ENCODE assay signal across 23 cellular contexts in genomic region chr1:118186026-118186425, GRCh38. TPM values are rescaled to one million over a fixed set of nuclear protein-coding genes. Genes with fewer than 3 reads are reported as not detected.
"Had no signal": no experiment of that assay in that cellular context is flagged by ENCODE, and none has a peak within 500 bp of the region (broad histone marks: within the 10 kb centered on the region; RNA-seq: fewer than 3 reads in every experiment).

No MANE protein-coding gene starts in this region.

- H3K36me3 ChIP-seq: brain microvascular endothelial cell, colonic mucosa, esophagus muscularis mucosa, gastroesophageal sphincter, heart right ventricle, tibial nerve had no signal

- DNase-seq: activated CD4-positive, alpha-beta T cell treated with anti-CD3 and anti-CD28 coated beads, Interleukin-2, amount 10 ng/mL, durations not matched to agents 7 days and 5 days; activated CD8-positive, alpha-beta T cell treated with anti-CD3 and anti-CD28 coated beads, Interleukin-2, amount 10 ng/mL, durations not matched to agents 7 days and 5 days; activated naive CD4-positive, alpha-beta T cell treated with anti-CD3 and anti-CD28 coated beads for 36 hours; activated T-cell treated with anti-CD3 and anti-CD28 coated beads, Interleukin-2, amount 50 U/mL, for 4 hours; anterior cingulate cortex; central memory CD4-positive, alpha-beta T cell; colonic mucosa; heart right ventricle; naive thymus-derived CD8-positive, alpha-beta T cell; occipital lobe; stimulated activated CD4-positive, alpha-beta T cell treated with anti-CD3 and anti-CD28 coated beads, Interleukin-12 subunit alpha, Interleukin-12 subunit beta, amount 100 ng/mL, for 4 hours; stimulated activated CD4-positive, alpha-beta T cell treated with anti-CD3 and anti-CD28 coated beads, Interleukin-1b, Interleukin-23, amount 100 ng/mL, for 48 hours; stimulated activated naive CD4-positive, alpha-beta T cell treated with Interleukin-2 at 50 U/mL for 16 hours; substantia nigra had no signal

- H3K27me3 Mint-ChIP-seq: activated CD4-positive, alpha-beta T cell treated with anti-CD3 and anti-CD28 coated beads, Interleukin-2, amount 10 ng/mL, durations not matched to agents 7 days and 5 days had no signal

- H3K27me3 ChIP-seq: brain microvascular endothelial cell, colonic mucosa, esophagus muscularis mucosa, gastroesophageal sphincter, tibial nerve had no signal

- H3K36me3 Mint-ChIP-seq: memory B cell had no signal

- H3K9me3 ChIP-seq: colonic mucosa, esophagus muscularis mucosa, gastroesophageal sphincter, tibial nerve had no signal

- H3K4me3 Mint-ChIP-seq: activated CD4-positive, alpha-beta T cell treated with anti-CD3 and anti-CD28 coated beads, Interleukin-2, amount 10 ng/mL, durations not matched to agents 7 days and 5 days; activated CD8-positive, alpha-beta T cell treated with anti-CD3 and anti-CD28 coated beads, Interleukin-2, amount 10 ng/mL, durations not matched to agents 7 days and 5 days; activated naive CD4-positive, alpha-beta T cell treated with anti-CD3 and anti-CD28 coated beads for 36 hours; activated T-cell treated with anti-CD3 and anti-CD28 coated beads, Interleukin-2, amount 50 U/mL, for 4 hours; memory B cell had no signal

- H3K27ac ChIP-seq: brain microvascular endothelial cell, colonic mucosa, esophagus muscularis mucosa, gastroesophageal sphincter, heart right ventricle, tibial nerve had no signal

- ATAC-seq: activated CD4-positive, CD25-positive, alpha-beta regulatory T cell treated with anti-CD3 and anti-CD28 coated beads, Interleukin-2, amount 50 U/mL, for 24 hours; activated T-cell treated with anti-CD3 and anti-CD28 coated beads, Interleukin-2, amount 50 U/mL, for 4 hours; gastroesophageal sphincter; naive thymus-derived CD8-positive, alpha-beta T cell had no signal

- H3K4me1 ChIP-seq: colonic mucosa had no signal

- H3K27ac Mint-ChIP-seq: activated CD4-positive, alpha-beta T cell treated with anti-CD3 and anti-CD28 coated beads, Interleukin-2, amount 10 ng/mL, durations not matched to agents 7 days and 5 days; activated CD8-positive, alpha-beta T cell treated with anti-CD3 and anti-CD28 coated beads, Interleukin-2, amount 10 ng/mL, durations not matched to agents 7 days and 5 days; activated naive CD4-positive, alpha-beta T cell treated with anti-CD3 and anti-CD28 coated beads for 36 hours; memory B cell; naive thymus-derived CD8-positive, alpha-beta T cell; T-helper 1 cell treated with Interleukin-12 subunit alpha and Interleukin-12 subunit beta and Interleukin-4 antibody, amounts not matched to agents 30 μg/mL and 1 μg/mL, for 36 hours had no signal

RNA-seq across cellular contexts. Expression of gene SPAG17, which starts 1.0 kb away (rescaled TPM):
- total RNA-seq: activated CD4-positive, alpha-beta T cell treated with anti-CD3 and anti-CD28 coated beads, Interleukin-2, amount 10 ng/mL, durations not matched to agents 7 days and 5 days; activated CD8-positive, alpha-beta T cell treated with anti-CD3 and anti-CD28 coated beads, Interleukin-2, amount 10 ng/mL, durations not matched to agents 7 days and 5 days; activated naive CD4-positive, alpha-beta T cell treated with anti-CD3 and anti-CD28 coated beads for 36 hours; activated T-cell treated with anti-CD3 and anti-CD28 coated beads, Interleukin-2, amount 50 U/mL, for 4 hours; colonic mucosa; naive thymus-derived CD8-positive, alpha-beta T cell; posterior vena cava had no signal
- polyA plus RNA-seq: liver; naive thymus-derived CD8-positive, alpha-beta T cell had no signal
